ENCODE assay signal across 24 cellular contexts in the genomic region with DNA sequence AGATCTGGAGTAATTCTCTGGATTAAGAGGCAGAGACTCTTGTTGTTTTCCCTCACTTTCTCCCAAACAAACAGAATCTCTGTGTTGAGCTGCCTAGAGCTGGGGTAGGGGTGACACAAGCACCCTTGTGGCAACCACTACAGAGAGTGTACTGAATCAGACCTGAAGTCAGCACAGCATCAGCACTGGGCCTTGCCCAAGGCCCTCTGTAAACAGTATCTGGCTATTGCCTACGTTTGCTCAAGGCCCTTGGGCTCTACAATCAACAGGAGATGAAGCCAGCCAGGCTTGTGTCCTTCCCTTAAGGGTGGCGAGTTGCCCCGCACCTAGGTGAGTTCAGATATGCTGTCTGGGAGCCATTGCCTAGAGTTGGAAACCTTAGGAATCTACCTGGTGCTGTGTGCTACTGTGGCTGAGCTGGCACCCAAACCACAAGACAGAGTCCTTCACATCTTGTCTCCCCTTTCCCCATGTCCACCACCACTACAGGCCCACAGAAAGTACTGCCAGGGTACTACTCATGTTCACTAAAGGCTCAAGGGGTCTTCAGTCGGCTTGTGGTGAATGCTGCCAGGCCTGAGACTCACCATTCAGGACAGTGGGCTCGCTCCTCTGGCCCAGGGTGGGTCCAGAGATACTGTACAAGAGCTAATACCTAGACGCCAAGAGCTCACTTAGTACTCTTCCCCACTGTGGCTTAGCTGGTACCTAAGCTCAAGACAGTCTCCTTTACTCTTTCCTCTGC.
DNase-seq lines count a peak whose midpoint lies in the region; ATAC-seq and TF ChIP-seq lines count a peak whose summit lies in the region.
"Had no signal": no experiment of that assay in that cellular context is flagged by ENCODE, and none has a peak within 500 bp of the region (broad histone marks: within the 10 kb centered on the region; RNA-seq: fewer than 3 reads in every experiment).

No MANE protein-coding gene starts in this region.

- 85% methylated on average over 6 of the region's 6 CpGs for WGBS in esophagus, 2 donors
- WGBS in psoas muscle, 3 donors: 96 to 100% (median 98%) methylated on average over 6 of the region's 6 CpGs

- POLR2A ChIA-PET in MCF 10A (lab: Yijun Ruan, JAX): interaction anchor here (0.6 to 5.7 kb wide), 14 partner anchors 14 to 213 kb away, joined by 3 to 121 read pairs (median 5); no protein-coding TSS in a partner anchor
- POLR2A ChIA-PET in naive thymus-derived CD4-positive, alpha-beta T cell (lab: Charles Lee): no interaction called here

- no peak for TF ChIP-seq CTCF in MCF 10A (IDR thresholded peaks at IDR 0.05; ENCODE audit: unreplicated experiment)
- TF ChIP-seq CTCF in breast epithelium (IDR thresholded peaks at IDR 0.05): no peak
- TF ChIP-seq CTCF in nephron progenitor cell (IDR thresholded peaks at IDR 0.05): no peak
- no peak for TF ChIP-seq CTCF in psoas muscle (IDR thresholded peaks at IDR 0.05)

- CTCF ChIA-PET in MCF 10A (lab: Yijun Ruan, JAX): interaction anchor here (0.6 to 2.1 kb wide), 12 partner anchors 19 to 108 kb away, joined by 3 to 21 read pairs (median 6); no protein-coding TSS in a partner anchor
- CTCF ChIA-PET in naive thymus-derived CD4-positive, alpha-beta T cell (lab: Charles Lee): interaction anchor here (0.6 kb wide), 1 partner anchor 841 kb away, joined by 3 read pairs; no protein-coding TSS in a partner anchor

- H3K36me3 Mint-ChIP-seq in MCF 10A (ENCODE audit: insufficient read depth, unreplicated experiment) (peaks cover 16% of the 10 kb centered on the region), nephron progenitor cell (ENCODE audit: low read depth) (peaks cover 45% of the 10 kb centered on the region)
- H3K36me3 Mint-ChIP-seq in naive thymus-derived CD4-positive, alpha-beta T cell: peaks cover 19 to 59% (median 38%) of the 10 kb centered on the region in 5 donors

- H3K27ac ChIP-seq in breast epithelium (no peak overlapping the region), esophagus (ENCODE audit: low read depth in 2 of 2, low read length in 1 of 2) (peak overlapping the region; percentile 88 to 91), psoas muscle (no peak overlapping the region)
- no peak overlapping the region for H3K27ac ChIP-seq in naive thymus-derived CD4-positive, alpha-beta T cell (ENCODE audit: low read depth, low read length)
- H3K27ac ChIP-seq: pancreas, right atrium auricular region, SK-N-MC, thoracic aorta had no signal

- intact Hi-C loops in MCF 10A (cut with micrococcal nuclease): loop anchor here (1.0 to 2.0 kb wide), 2 partner anchors 59 to 244 kb away; no protein-coding TSS in a partner anchor
- intact Hi-C loops in breast epithelium (cut with DNase I; ENCODE audit: low total_unique reads): no loop called here
- intact Hi-C loops in psoas muscle (cut with DNase I): no loop called here
- intact Hi-C loops in naive thymus-derived CD4-positive, alpha-beta T cell (cut with micrococcal nuclease): no loop called here

- H3K4me3 ChIP-seq in breast epithelium (no peak overlapping the region), esophagus (ENCODE audit: low read depth in 1 of 2, low read length in 2 of 2) (no peak overlapping the region), psoas muscle (no peak overlapping the region)
- no peak overlapping the region for H3K4me3 ChIP-seq in naive thymus-derived CD4-positive, alpha-beta T cell (ENCODE audit: low read length)
- H3K4me3 ChIP-seq: pancreas, right atrium auricular region, SK-N-MC, thoracic aorta had no signal

- H3K36me3 ChIP-seq in breast epithelium: no peaks in the 10 kb centered on the region
- H3K36me3 ChIP-seq in esophagus (ENCODE audit: control insufficient read depth in 2 of 2, insufficient read depth in 2 of 2, low read length in 1 of 2): peaks cover 5 to 6% of the 10 kb centered on the region in 2 donors
- H3K36me3 ChIP-seq in psoas muscle (ENCODE audit: insufficient read depth in 1 of 2, low read depth in 1 of 2): peaks cover 4 to 38% of the 10 kb centered on the region in 2 donors
- H3K36me3 ChIP-seq in naive thymus-derived CD4-positive, alpha-beta T cell (ENCODE audit: control insufficient read depth in 2 of 3, insufficient read depth in 3 of 3, low read length in 3 of 3): peaks cover 0 to 31% (median 6%) of the 10 kb centered on the region in 3 experiments
- H3K36me3 ChIP-seq: pancreas, right atrium auricular region had no signal

- H3K9me3 Mint-ChIP-seq in MCF 10A (ENCODE audit: unreplicated experiment): peaks cover 7% of the 10 kb centered on the region
- H3K9me3 Mint-ChIP-seq in nephron progenitor cell: no peaks in the 10 kb centered on the region
- H3K9me3 Mint-ChIP-seq in naive thymus-derived CD4-positive, alpha-beta T cell: peaks cover 0 to 1% (median 0%) of the 10 kb centered on the region in 11 donors
- H3K9me3 Mint-ChIP-seq: activated naive CD4-positive, alpha-beta T cell treated with anti-CD3 and anti-CD28 coated beads, Interleukin-2, amount 50 U/mL, for 24 hours; activated T-cell treated with anti-CD3 and anti-CD28 coated beads, Interleukin-2, amount 50 U/mL, for 72 hours; dendritic cell treated with granulocyte-macrophage colony-stimulating factor and Interleukin-4, amounts not matched to agents 40 ng/mL and 50 ng/mL, for 4 days; natural killer cell treated with Interleukin-12 subunit alpha and Interleukin-12 subunit beta and Interleukin-15 and Interleukin-18, amount 100 ng/mL, for 72 hours; T-helper 1 cell treated with Interleukin-12 subunit alpha and Interleukin-12 subunit beta and Interleukin-4 antibody, amounts not matched to agents 30 μg/mL and 1 μg/mL, for 36 hours had no signal

- DNase-seq in MCF 10A (ENCODE audit: unreplicated experiment): no peak
- DNase-seq in breast epithelium (ENCODE audit: low spot score in 2 of 2): no peak
- no peak for DNase-seq in nephron progenitor cell
- DNase-seq in psoas muscle: no peak
- no peak for DNase-seq in naive thymus-derived CD4-positive, alpha-beta T cell
- DNase-seq: activated CD4-positive, alpha-beta T cell treated with anti-CD3 and anti-CD28 coated beads for 48 hours; activated T-cell treated with anti-CD3 and anti-CD28 coated beads, Interleukin-2, amount 50 U/mL, for 72 hours; DMS79 treated with DMSO at 0.1 percent for 48 hours; NCI-H1092 treated with DMSO at 0.1 percent for 48 hours; NCI-H1930; pancreas; stimulated activated CD4-positive, alpha-beta T cell treated with anti-CD3 and anti-CD28 coated beads, Interleukin-4, amount 100 ng/mL, for 24 hours; stimulated activated naive CD4-positive, alpha-beta T cell treated with Interleukin-2 at 50 U/mL for 16 hours had no signal

- H3K27me3 ChIP-seq in breast epithelium: no peaks in the 10 kb centered on the region
- no peaks in the 10 kb centered on the region for H3K27me3 ChIP-seq in esophagus (ENCODE audit: control insufficient read depth in 1 of 2, insufficient read depth in 2 of 2, low read length in 2 of 2)
- no peaks in the 10 kb centered on the region for H3K27me3 ChIP-seq in psoas muscle (ENCODE audit: insufficient read depth in 3 of 3, low read length in 2 of 3)
- no peaks in the 10 kb centered on the region for H3K27me3 ChIP-seq in naive thymus-derived CD4-positive, alpha-beta T cell (ENCODE audit: control insufficient read depth in 2 of 2, insufficient read depth in 2 of 2, low read length in 2 of 2)
- H3K27me3 ChIP-seq: pancreas, right atrium auricular region had no signal

- ATAC-seq in psoas muscle (no peak), GM21381 (IDR thresholded peaks at IDR 0.05; ENCODE audit: unreplicated experiment) (no peak), HG02759 (IDR thresholded peaks at IDR 0.05; ENCODE audit: unreplicated experiment) (no peak)
- ATAC-seq in naive thymus-derived CD4-positive, alpha-beta T cell: no peak
- ATAC-seq: activated T-cell treated with anti-CD3 and anti-CD28 coated beads, Interleukin-2, amount 50 U/mL, for 72 hours had no signal

- H3K4me3 Mint-ChIP-seq in MCF 10A (ENCODE audit: unreplicated experiment): no peak overlapping the region
- no peak overlapping the region for H3K4me3 Mint-ChIP-seq in nephron progenitor cell
- no peak overlapping the region for H3K4me3 Mint-ChIP-seq in naive thymus-derived CD4-positive, alpha-beta T cell
- H3K4me3 Mint-ChIP-seq: activated naive CD4-positive, alpha-beta T cell treated with anti-CD3 and anti-CD28 coated beads, Interleukin-2, amount 50 U/mL, for 24 hours; activated T-cell treated with anti-CD3 and anti-CD28 coated beads, Interleukin-2, amount 50 U/mL, for 72 hours; dendritic cell treated with granulocyte-macrophage colony-stimulating factor and Interleukin-4, amounts not matched to agents 40 ng/mL and 50 ng/mL, for 4 days; mesothelial cell of epicardium; natural killer cell treated with Interleukin-12 subunit alpha and Interleukin-12 subunit beta and Interleukin-15 and Interleukin-18, amount 100 ng/mL, for 72 hours; T-helper 1 cell treated with Interleukin-12 subunit alpha and Interleukin-12 subunit beta and Interleukin-4 antibody, amounts not matched to agents 30 μg/mL and 1 μg/mL, for 36 hours had no signal

- H3K27me3 Mint-ChIP-seq in MCF 10A (ENCODE audit: insufficient read depth, unreplicated experiment) (no peaks in the 10 kb centered on the region), nephron progenitor cell (ENCODE audit: low read depth, poor library complexity) (no peaks in the 10 kb centered on the region)
- no peaks in the 10 kb centered on the region for H3K27me3 Mint-ChIP-seq in naive thymus-derived CD4-positive, alpha-beta T cell
- H3K27me3 Mint-ChIP-seq: activated naive CD4-positive, alpha-beta T cell treated with anti-CD3 and anti-CD28 coated beads, Interleukin-2, amount 50 U/mL, for 24 hours; dendritic cell treated with granulocyte-macrophage colony-stimulating factor and Interleukin-4, amounts not matched to agents 40 ng/mL and 50 ng/mL, for 4 days; natural killer cell treated with Interleukin-12 subunit alpha and Interleukin-12 subunit beta and Interleukin-15 and Interleukin-18, amount 100 ng/mL, for 72 hours had no signal

- TF ChIP-seq POLR2A in breast epithelium (IDR thresholded peaks at IDR 0.05): no peak

- H3K4me1 Mint-ChIP-seq in MCF 10A (ENCODE audit: insufficient read depth, unreplicated experiment): peaks cover 20% of the 10 kb centered on the region
- H3K4me1 Mint-ChIP-seq in nephron progenitor cell: peaks cover 6% of the 10 kb centered on the region
- H3K4me1 Mint-ChIP-seq in naive thymus-derived CD4-positive, alpha-beta T cell: peaks cover 0 to 5% (median 0%) of the 10 kb centered on the region in 7 donors
- H3K4me1 Mint-ChIP-seq: activated naive CD4-positive, alpha-beta T cell treated with anti-CD3 and anti-CD28 coated beads, Interleukin-2, amount 50 U/mL, for 24 hours had no signal

- BruUV-seq in MCF 10A (replicated peaks; lab: Mats Ljungman, UMichigan): no TSS peak

- H3K4me1 ChIP-seq in breast epithelium (no peaks in the 10 kb centered on the region), esophagus (ENCODE audit: control insufficient read depth in 2 of 2, insufficient read depth in 2 of 2, low read length in 1 of 2) (peaks cover 0 to 4% of the 10 kb centered on the region in 2 donors), psoas muscle (no peaks in the 10 kb centered on the region)
- H3K4me1 ChIP-seq in naive thymus-derived CD4-positive, alpha-beta T cell (ENCODE audit: control insufficient read depth in 2 of 2, insufficient read depth in 2 of 2, low read length in 2 of 2): no peaks in the 10 kb centered on the region
- H3K4me1 ChIP-seq: pancreas, right atrium auricular region had no signal

- H3K27ac Mint-ChIP-seq in MCF 10A (ENCODE audit: low read depth, unreplicated experiment): peak overlapping the region; percentile 98
- peak overlapping the region; percentile 31 for H3K27ac Mint-ChIP-seq in nephron progenitor cell
- no peak overlapping the region for H3K27ac Mint-ChIP-seq in naive thymus-derived CD4-positive, alpha-beta T cell
- H3K27ac Mint-ChIP-seq: activated naive CD4-positive, alpha-beta T cell treated with anti-CD3 and anti-CD28 coated beads, Interleukin-2, amount 50 U/mL, for 24 hours; activated T-cell treated with anti-CD3 and anti-CD28 coated beads, Interleukin-2, amount 50 U/mL, for 72 hours; dendritic cell treated with granulocyte-macrophage colony-stimulating factor and Interleukin-4, amounts not matched to agents 40 ng/mL and 50 ng/mL, for 4 days; T-helper 1 cell treated with Interleukin-12 subunit alpha and Interleukin-12 subunit beta and Interleukin-4 antibody, amounts not matched to agents 30 μg/mL and 1 μg/mL, for 36 hours had no signal

- H3K9me3 ChIP-seq in breast epithelium: no peaks in the 10 kb centered on the region
- no peaks in the 10 kb centered on the region for H3K9me3 ChIP-seq in esophagus (ENCODE audit: control insufficient read depth in 2 of 2, insufficient read depth in 1 of 2, low read depth in 1 of 2, low read length in 1 of 2)
- no peaks in the 10 kb centered on the region for H3K9me3 ChIP-seq in psoas muscle
- no peaks in the 10 kb centered on the region for H3K9me3 ChIP-seq in naive thymus-derived CD4-positive, alpha-beta T cell (ENCODE audit: control insufficient read depth in 2 of 3, low read length in 3 of 3)
- H3K9me3 ChIP-seq: pancreas, right atrium auricular region, thoracic aorta had no signal

Comparison
In these comparisons a context has a peak if more than half of its experiments do, and no peak if none do; other contexts are left out.
1. H3K27ac Mint-ChIP-seq: peak in MCF 10A (single experiment) and nephron progenitor cell (single experiment); none in naive thymus-derived CD4-positive, alpha-beta T cell (0 of 9).
2. H3K27ac ChIP-seq: peak in esophagus (2 of 2); none in breast epithelium (0 of 2), psoas muscle (single experiment) and naive thymus-derived CD4-positive, alpha-beta T cell (single experiment).